8 cellular contexts compared by ENCODE assay signal in the genomic region with DNA sequence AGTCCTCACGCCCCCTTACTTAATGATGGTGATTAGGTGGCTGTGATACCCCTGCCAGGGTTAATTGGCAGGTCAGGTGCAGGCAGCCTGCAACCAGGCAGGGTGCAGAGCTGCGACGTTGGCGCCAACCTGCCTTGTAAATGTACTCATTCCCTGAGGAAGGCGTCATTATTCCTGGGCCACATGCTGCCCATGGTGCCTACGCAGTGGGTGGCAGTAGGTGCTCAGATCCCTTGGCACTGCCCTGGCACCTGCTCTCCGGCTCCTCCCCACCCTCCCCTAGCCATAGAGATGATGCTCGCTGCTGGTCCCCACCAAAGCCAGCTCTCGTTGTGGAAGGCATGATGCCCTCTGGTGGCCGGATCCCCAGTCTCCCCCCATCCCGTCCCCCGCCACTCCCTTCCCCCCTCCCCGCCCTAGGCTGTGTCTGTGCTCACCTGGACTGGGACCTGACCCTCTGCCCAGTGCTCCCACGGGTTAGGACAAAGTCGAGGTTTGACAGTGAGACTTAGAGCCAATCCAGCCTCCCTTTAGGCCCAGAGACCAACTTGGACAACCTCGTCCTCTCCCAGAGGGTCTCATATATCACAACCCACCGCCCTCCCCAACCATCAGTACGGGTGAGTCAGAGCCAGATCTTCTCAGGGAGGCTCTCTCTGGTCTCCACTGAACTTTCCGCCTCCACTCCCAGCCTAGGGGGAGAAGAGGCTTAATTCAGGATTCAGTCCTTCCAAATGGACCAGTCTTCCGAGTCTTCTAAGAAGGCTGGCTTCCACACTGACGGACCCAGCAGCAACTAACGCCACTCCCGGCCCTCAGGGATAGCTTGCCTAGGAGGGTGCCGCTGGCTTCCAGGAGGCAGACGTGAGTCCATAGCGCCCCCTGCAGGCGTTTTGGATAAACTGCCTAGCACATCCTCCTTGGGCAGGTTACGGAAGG. TPM values are rescaled to one million over a fixed set of nuclear protein-coding genes. Genes with fewer than 3 reads are reported as not detected.
A peak's percentile ranks its signal among the peaks of the same experiment; 100 is the strongest.
DNase-seq lines count a peak whose midpoint lies in the region; FAIRE-seq and TF ChIP-seq lines count a peak whose summit lies in the region.

No MANE protein-coding gene starts in this region.

- H3K4me3 ChIP-seq in adipocyte (ENCODE audit: low read length) (no peak overlapping the region), transverse colon (no peak overlapping the region)

- peak overlapping the region in 3 of 4 donors; percentile 28 to 54 (median 46) for H3K27ac ChIP-seq in transverse colon

- whole genome bisulfite sequencing in transverse colon (ENCODE audit: low coverage in 1 of 2), 2 donors = 6% methylated on average over 23 of the region's 28 CpGs; no CpG with 5 or more reads in 1 of the 2 donors

- H3K27me3 ChIP-seq in adipocyte (replicated peaks; ENCODE audit: control insufficient read depth, insufficient read depth, low read length) = peaks cover 8% of the 10 kb centered on the region
- no peaks in the 10 kb centered on the region for H3K27me3 ChIP-seq in transverse colon

- FAIRE-seq in GM19239 (lab: Jason Lieb, UNC) = peak; percentile 90

- peaks cover 16% of the 10 kb centered on the region for H3K4me1 ChIP-seq in adipocyte (ENCODE audit: control insufficient read depth, insufficient read depth, low read length)
- peaks cover 15 to 24% (median 18%) of the 10 kb centered on the region in 4 donors for H3K4me1 ChIP-seq in transverse colon

- H3K9me3 ChIP-seq in adipocyte (ENCODE audit: control insufficient read depth, low read length) (no peaks in the 10 kb centered on the region), transverse colon (no peaks in the 10 kb centered on the region)

- DNase-seq in ACHN = peak; percentile 89
- DNase-seq in GM19239 (ENCODE audit: insufficient read length, low spot score) = no peak
- peak; percentile 87 for DNase-seq in NCI-H146 (lab: John Stamatoyannopoulos, UW)
- DNase-seq in T follicular helper cell (ENCODE audit: low read depth) = peak; percentile 77
- DNase-seq in adipocyte (ENCODE audit: low read depth) = peak; percentile 94
- DNase-seq in cardiac septum (ENCODE audit: low spot score) = peak; percentile 95
- peak; percentile 86 to 99 (median 94) for DNase-seq in posterior cingulate gyrus
- DNase-seq in transverse colon = peak; percentile 94

- TF ChIP-seq CTCF in transverse colon (IDR thresholded peaks at IDR 0.05) = peak; percentile 86 to 97 (median 93)

- no peak overlapping the region for H3K9ac ChIP-seq in adipocyte (ENCODE audit: low read length)

- peaks cover 23% of the 10 kb centered on the region for H3K36me3 ChIP-seq in adipocyte (ENCODE audit: control insufficient read depth, insufficient read depth, low read length, severe bottlenecking)
- no peaks in the 10 kb centered on the region for H3K36me3 ChIP-seq in transverse colon

- in situ Hi-C loops in ACHN (cut with HindIII; ENCODE audit: low pct_ligation_motif_present, low pct_unique_long_range_greater_than_20kb, low sequenced_read_pairs) (no loop called here), transverse colon (cut with MboI; ENCODE audit: low pct_ligation_motif_present in 1 of 4, low pct_unique_long_range_greater_than_20kb in 1 of 4, low sequenced_read_pairs in 3 of 4) (loop anchor here (5.0 to 25.0 kb wide), 3 partner anchors 73 to 255 kb away; no protein-coding TSS in a partner anchor)

- TF ChIP-seq EP300 in transverse colon (IDR thresholded peaks at IDR 0.05; ENCODE audit: low read depth) = no peak

- intact Hi-C loops in cardiac septum (cut with DNase I) = loop anchor here (1.0 to 2.0 kb wide), 3 partner anchors 39 to 76 kb away; no protein-coding TSS in a partner anchor
- intact Hi-C loops in posterior cingulate gyrus (cut with DNase I) = loop anchor here (1.0 to 2.0 kb wide), 2 partner anchors 41 to 76 kb away; partner anchors contain the start of gene EFNA1
- intact Hi-C loops in transverse colon (cut with DNase I; ENCODE audit: low total_unique reads) = loop anchor here (2.0 kb wide), 1 partner anchor 73 kb away; no protein-coding TSS in a partner anchor

- no peak for TF ChIP-seq POLR2A in transverse colon (IDR thresholded peaks at IDR 0.05)

RNA-seq across cellular contexts. Expression of gene KRTCAP2, which starts 5.7 kb away (rescaled TPM):
- total RNA-seq in cardiac septum = 112 TPM
- 100 to 1,000 TPM; 106 to 240 (median 131) TPM for total RNA-seq in transverse colon

RNA-seq across cellular contexts. Expression of gene TRIM46, which starts 6.2 kb away (rescaled TPM):
- total RNA-seq in cardiac septum = not detected
- total RNA-seq in transverse colon = under 1 TPM in 2 of 4 donors, not detected in 2; 0.41 to 0.48 TPM

RNA-seq across cellular contexts. Expression of gene DPM3, which starts 27.1 kb away (rescaled TPM):
- total RNA-seq in cardiac septum = 56.3 TPM
- 100 to 1,000 TPM in 1 of 4 donors, 10 to 100 TPM in 2, 1 to 10 TPM in 1; 7.2 to 130 (median 62.6) TPM for total RNA-seq in transverse colon

RNA-seq across cellular contexts. Expression of gene SLC50A1, which starts 31.8 kb away (rescaled TPM):
- total RNA-seq in cardiac septum (11.2 TPM), transverse colon (100 to 1,000 TPM in 1 of 4 donors, 10 to 100 TPM in 2, 1 to 10 TPM in 1; 5.2 to 199 (median 44.4) TPM)

RNA-seq across cellular contexts. Expression of gene EFNA1, which starts 39.8 kb away (rescaled TPM):
- total RNA-seq in cardiac septum (30.2 TPM), transverse colon (100 to 1,000 TPM in 1 of 4 donors, 10 to 100 TPM in 3; 18.5 to 108 (median 62.7) TPM)
